In genomic region chr5:33310471-33310870, GRCh38 we compare ENCODE assay signal across 17 cellular contexts.
DNase-seq lines count a peak whose midpoint lies in the region; ATAC-seq and TF ChIP-seq lines count a peak whose summit lies in the region.
"Had no signal": no experiment of that assay in that cellular context is flagged by ENCODE, and none has a peak within 500 bp of the region (broad histone marks: within the 10 kb centered on the region; RNA-seq: fewer than 3 reads in every experiment).

No MANE protein-coding gene starts in this region.

- DNase-seq in EL: peak; percentile 84
- peak; percentile 66 for DNase-seq in RWPE1 (ENCODE audit: low spot score)
- peak; percentile 88 for DNase-seq in fibroblast of gingiva (ENCODE audit: low read depth)
- no peak for DNase-seq in sigmoid colon
- DNase-seq in NCI-H1092 treated with DMSO at 0.1 percent for 48 hours (lab: John Stamatoyannopoulos, UW): no peak
- no peak for DNase-seq in activated CD4-positive, alpha-beta memory T cell treated with anti-CD3 and anti-CD28 coated beads for 36 hours
- DNase-seq in activated CD8-positive, alpha-beta memory T cell treated with anti-CD3 and anti-CD28 coated beads, Interleukin-2, amount 50 U/mL, for 48 hours: no peak
- DNase-seq in sciatic nerve (ENCODE audit: low spot score): no peak
- DNase-seq: CD4-positive, alpha-beta T cell; glutamatergic neuron; Karpas-422; left cardiac atrium; NCI-H187; NCI-H526 treated with DMSO at 0.1 percent for 48 hours; stimulated activated CD4-positive, alpha-beta T cell treated with anti-CD3 and anti-CD28 coated beads, Interleukin-1b, Interleukin-23, amount 100 ng/mL, for 48 hours; T-helper 9 cell had no signal

- H3K4me3 ChIP-seq in sigmoid colon: no peak overlapping the region

- no peaks in the 10 kb centered on the region for H3K36me3 ChIP-seq in sigmoid colon

- H3K27ac ChIP-seq in RWPE1 (peak overlapping the region; percentile 85), sigmoid colon (peak overlapping the region in 3 of 4 donors; percentile 68 to 71 (median 69))

- peaks cover 0 to 59% (median 44%) of the 10 kb centered on the region in 4 donors for H3K4me1 ChIP-seq in sigmoid colon

- H3K27me3 ChIP-seq in sigmoid colon: no peaks in the 10 kb centered on the region

- no peak overlapping the region for H3K4me3 Mint-ChIP-seq in activated CD4-positive, alpha-beta memory T cell treated with anti-CD3 and anti-CD28 coated beads for 36 hours
- H3K4me3 Mint-ChIP-seq: CD4-positive, alpha-beta T cell had no signal

- POLR2A ChIA-PET in RWPE1 (lab: Yijun Ruan, JAX; ENCODE audit: low non-redundant PET): no interaction called here
- POLR2A ChIA-PET in activated CD4-positive, alpha-beta memory T cell treated with anti-CD3 and anti-CD28 coated beads for 36 hours (lab: Charles Lee): interaction anchor here (1.6 kb wide), 1 partner anchor 10 kb away, joined by 3 read pairs; no protein-coding TSS in a partner anchor

- no peaks in the 10 kb centered on the region for H3K4me1 Mint-ChIP-seq in activated CD4-positive, alpha-beta memory T cell treated with anti-CD3 and anti-CD28 coated beads for 36 hours (ENCODE audit: low read depth)

- CTCF ChIA-PET in RWPE1 (lab: Yijun Ruan, JAX): interaction anchor here (0.5 to 1.0 kb wide), 6 partner anchors 9 to 398 kb away, joined by 3 to 6 read pairs (median 4); no protein-coding TSS in a partner anchor
- CTCF ChIA-PET in activated CD4-positive, alpha-beta memory T cell treated with anti-CD3 and anti-CD28 coated beads for 36 hours (lab: Charles Lee): no interaction called here

- no peak overlapping the region for H3K27ac Mint-ChIP-seq in activated CD4-positive, alpha-beta memory T cell treated with anti-CD3 and anti-CD28 coated beads for 36 hours
- H3K27ac Mint-ChIP-seq: CD4-positive, alpha-beta T cell; progenitor cell of endocrine pancreas had no signal

- H3K9me3 ChIP-seq in sigmoid colon: no peaks in the 10 kb centered on the region

- no peak for TF ChIP-seq EP300 in sigmoid colon (IDR thresholded peaks at IDR 0.05)

- no peaks in the 10 kb centered on the region for H3K9me3 Mint-ChIP-seq in activated CD4-positive, alpha-beta memory T cell treated with anti-CD3 and anti-CD28 coated beads for 36 hours
- H3K9me3 Mint-ChIP-seq: CD4-positive, alpha-beta T cell had no signal

- peaks cover 4% of the 10 kb centered on the region for H3K27me3 Mint-ChIP-seq in activated CD4-positive, alpha-beta memory T cell treated with anti-CD3 and anti-CD28 coated beads for 36 hours
- H3K27me3 Mint-ChIP-seq: CD4-positive, alpha-beta T cell; progenitor cell of endocrine pancreas had no signal

- WGBS in sigmoid colon, 2 donors: 90 to 96% methylated on average over 1 of the region's 1 CpG

- intact Hi-C loops in sigmoid colon (cut with DNase I) (no loop called here), sciatic nerve (cut with DNase I) (no loop called here)
- intact Hi-C loops in activated CD4-positive, alpha-beta memory T cell treated with anti-CD3 and anti-CD28 coated beads for 36 hours (cut with micrococcal nuclease): no loop called here

- no peak for TF ChIP-seq CTCF in RWPE1 (conservative IDR thresholded peaks at IDR 0.05; ENCODE audit: low read depth)
- TF ChIP-seq CTCF in sigmoid colon (IDR thresholded peaks at IDR 0.05): no peak

- ATAC-seq in sciatic nerve: no peak

- no peak for TF ChIP-seq POLR2A in sigmoid colon (IDR thresholded peaks at IDR 0.05)

- H3K36me3 Mint-ChIP-seq in activated CD4-positive, alpha-beta memory T cell treated with anti-CD3 and anti-CD28 coated beads for 36 hours: no peaks in the 10 kb centered on the region

Comparison
In these comparisons a context has a peak if more than half of its experiments do, and no peak if none do; other contexts are left out.
1. DNase-seq: peak in EL (single experiment), RWPE1 (single experiment) and fibroblast of gingiva (single experiment); none in sigmoid colon (single experiment), NCI-H1092 treated with DMSO at 0.1 percent for 48 hours (single experiment), activated CD4-positive, alpha-beta memory T cell treated with anti-CD3 and anti-CD28 coated beads for 36 hours (single experiment), activated CD8-positive, alpha-beta memory T cell treated with anti-CD3 and anti-CD28 coated beads, Interleukin-2, amount 50 U/mL, for 48 hours (single experiment) and sciatic nerve (single experiment).